Comparison of ENCODE assay signal across 1 cellular context in the genomic region with DNA sequence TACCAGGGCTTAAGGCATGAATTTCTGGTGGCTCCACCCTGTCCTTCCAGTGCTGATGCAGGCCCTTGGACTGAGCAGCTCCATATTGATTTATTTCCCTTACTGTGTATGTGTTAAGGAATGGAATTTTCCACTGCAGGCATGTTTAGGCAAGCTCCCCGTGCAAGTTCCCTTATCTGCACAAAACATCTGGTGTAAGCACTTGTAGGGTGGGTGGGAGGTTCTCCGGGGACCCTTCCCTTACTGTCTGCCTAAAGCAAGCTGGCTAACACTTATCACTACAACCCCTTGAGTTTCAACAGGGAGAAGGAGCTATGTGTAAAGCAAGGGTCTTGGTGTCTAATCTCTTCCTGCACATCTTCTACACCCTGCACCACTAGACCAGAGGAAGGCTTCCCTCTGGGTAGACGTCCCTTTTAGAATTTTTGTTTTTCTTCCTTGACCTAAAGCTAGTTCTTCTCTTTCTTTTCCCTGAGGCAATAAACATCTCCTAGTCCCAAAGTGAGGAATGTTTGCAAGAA.
TF ChIP-seq lines count a peak whose summit lies in the region.

No MANE protein-coding gene starts in this region.

TF ChIP-seq in HEK293T, 16 proteins besides CTCF, POLR2A, EP300 and RAD21 (continued from another document):
- TF ChIP-seq, protein P1, sequence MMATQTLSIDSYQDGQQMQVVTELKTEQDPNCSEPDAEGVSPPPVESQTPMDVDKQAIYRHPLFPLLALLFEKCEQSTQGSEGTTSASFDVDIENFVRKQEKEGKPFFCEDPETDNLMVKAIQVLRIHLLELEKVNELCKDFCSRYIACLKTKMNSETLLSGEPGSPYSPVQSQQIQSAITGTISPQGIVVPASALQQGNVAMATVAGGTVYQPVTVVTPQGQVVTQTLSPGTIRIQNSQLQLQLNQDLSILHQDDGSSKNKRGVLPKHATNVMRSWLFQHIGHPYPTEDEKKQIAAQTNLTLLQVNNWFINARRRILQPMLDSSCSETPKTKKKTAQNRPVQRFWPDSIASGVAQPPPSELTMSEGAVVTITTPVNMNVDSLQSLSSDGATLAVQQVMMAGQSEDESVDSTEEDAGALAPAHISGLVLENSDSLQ (IDR thresholded peaks at IDR 0.05): peak; percentile 19; the same call in 1 of the 2 replicates
- no peak for TF ChIP-seq SUZ12 (IDR thresholded peaks at IDR 0.05)
